ENCODE assay signal across 11 cellular contexts in genomic region chr11:60786811-60787567, GRCh38. TPM values are rescaled to one million over a fixed set of nuclear protein-coding genes. Genes with fewer than 3 reads are reported as not detected.
DNase-seq lines count a peak whose midpoint lies in the region; ATAC-seq and TF ChIP-seq lines count a peak whose summit lies in the region.
"Had no signal": no experiment of that assay in that cellular context is flagged by ENCODE, and none has a peak within 500 bp of the region (broad histone marks: within the 10 kb centered on the region; RNA-seq: fewer than 3 reads in every experiment).

No MANE protein-coding gene starts in this region.

- ATAC-seq in heart left ventricle = peak; percentile 66 to 91 (median 77)
- ATAC-seq in natural killer cell = no peak

- TF ChIP-seq CTCF in heart left ventricle (IDR thresholded peaks at IDR 0.05) (no peak), natural killer cell (IDR thresholded peaks at IDR 0.05) (no peak), endodermal cell (conservative IDR thresholded peaks at IDR 0.05) (no peak)

- peak; percentile 51 for DNase-seq in GM03348 (ENCODE audit: low spot score)
- DNase-seq in SJCRH30 = peak; percentile 49 to 66
- DNase-seq in heart left ventricle = peak; percentile 75 to 90 (median 85)
- peak; percentile 53 for DNase-seq in renal cortical epithelial cell (ENCODE audit: low read depth)
- no peak for DNase-seq in natural killer cell
- DNase-seq in stimulated activated CD4-positive, alpha-beta T cell treated with anti-CD3 and anti-CD28 coated beads, Interleukin-4, amount 100 ng/mL, for 1 hour = no peak
- no peak for DNase-seq in endodermal cell
- no peak for DNase-seq in UCSD-AML1 (lab: John Stamatoyannopoulos, UW; ENCODE audit: unreplicated experiment)
- DNase-seq: NCI-H1417 had no signal

- WGBS in heart left ventricle, 4 donors = 34 to 44% (median 36%) methylated on average over 7 to 15 of the region's 15 CpGs
- WGBS in endodermal cell (ENCODE audit: insufficient coverage in 1 of 2, insufficient read length in 1 of 2), 2 experiments = 88 to 95% methylated on average over 7 to 13 of the region's 15 CpGs

- intact Hi-C loops in heart left ventricle (cut with DNase I) = loop anchor here in 1 of 10 donors (5.0 kb wide), 1 partner anchor 40 kb away; no protein-coding TSS in a partner anchor
- intact Hi-C loops in natural killer cell (cut with micrococcal nuclease) = no loop called here

- H3K27me3 ChIP-seq in SJCRH30 = no peaks in the 10 kb centered on the region
- no peaks in the 10 kb centered on the region for H3K27me3 ChIP-seq in heart left ventricle
- H3K27me3 ChIP-seq in endodermal cell (ENCODE audit: control insufficient read depth, insufficient read depth, low read length, poor library complexity, severe bottlenecking) = no peaks in the 10 kb centered on the region

- H3K9me3 Mint-ChIP-seq in natural killer cell (no peaks in the 10 kb centered on the region), endodermal cell (peaks cover 24% of the 10 kb centered on the region)
- H3K9me3 Mint-ChIP-seq: dendritic cell treated with granulocyte-macrophage colony-stimulating factor and Interleukin-4, amounts not matched to agents 40 ng/mL and 50 ng/mL, for 4 days had no signal

- H3K36me3 Mint-ChIP-seq in natural killer cell = no peaks in the 10 kb centered on the region
- no peaks in the 10 kb centered on the region for H3K36me3 Mint-ChIP-seq in endodermal cell (ENCODE audit: low read depth)

- no peaks in the 10 kb centered on the region for H3K4me1 Mint-ChIP-seq in natural killer cell
- no peaks in the 10 kb centered on the region for H3K4me1 Mint-ChIP-seq in endodermal cell

- H3K4me1 ChIP-seq in SJCRH30 (no peaks in the 10 kb centered on the region), heart left ventricle (peaks cover 0 to 30% (median 10%) of the 10 kb centered on the region in 12 donors), endodermal cell (ENCODE audit: control insufficient read depth, insufficient read depth, low read length) (no peaks in the 10 kb centered on the region)

- no peak overlapping the region for H3K27ac Mint-ChIP-seq in natural killer cell
- H3K27ac Mint-ChIP-seq in endodermal cell = no peak overlapping the region
- H3K27ac Mint-ChIP-seq: dendritic cell treated with granulocyte-macrophage colony-stimulating factor and Interleukin-4, amounts not matched to agents 40 ng/mL and 50 ng/mL, for 4 days had no signal

- H3K4me3 Mint-ChIP-seq in natural killer cell = no peak overlapping the region
- no peak overlapping the region for H3K4me3 Mint-ChIP-seq in endodermal cell
- H3K4me3 Mint-ChIP-seq: dendritic cell treated with granulocyte-macrophage colony-stimulating factor and Interleukin-4, amounts not matched to agents 40 ng/mL and 50 ng/mL, for 4 days had no signal

- no peaks in the 10 kb centered on the region for H3K36me3 ChIP-seq in SJCRH30
- no peaks in the 10 kb centered on the region for H3K36me3 ChIP-seq in heart left ventricle
- no peaks in the 10 kb centered on the region for H3K36me3 ChIP-seq in endodermal cell (ENCODE audit: control insufficient read depth, insufficient read depth, low read length)

- H3K27ac ChIP-seq in SJCRH30 (no peak overlapping the region), heart left ventricle (peak overlapping the region in 5 of 12 donors; percentile 20 to 64 (median 57)), endodermal cell (ENCODE audit: low read depth, low read length) (no peak overlapping the region)
- H3K27ac ChIP-seq: SK-N-MC had no signal

- H3K9me3 ChIP-seq in SJCRH30 (replicated peaks) (no peaks in the 10 kb centered on the region), heart left ventricle (no peaks in the 10 kb centered on the region), endodermal cell (ENCODE audit: control insufficient read depth, low read length) (peaks cover 5% of the 10 kb centered on the region)

- H3K27me3 Mint-ChIP-seq in natural killer cell (ENCODE audit: low read depth in 2 of 2) (no peaks in the 10 kb centered on the region), endodermal cell (ENCODE audit: insufficient read depth) (peaks cover 3% of the 10 kb centered on the region)

- H3K9ac ChIP-seq in endodermal cell (ENCODE audit: extremely low read depth, low read length, poor library complexity, severe bottlenecking) = no peak overlapping the region

- no peak overlapping the region for H3K4me3 ChIP-seq in SJCRH30
- no peak overlapping the region for H3K4me3 ChIP-seq in heart left ventricle
- H3K4me3 ChIP-seq in endodermal cell (ENCODE audit: low read length) = no peak overlapping the region
- H3K4me3 ChIP-seq: SK-N-MC had no signal

- no peak for TF ChIP-seq POLR2A in heart left ventricle (IDR thresholded peaks at IDR 0.05)

RNA-seq across cellular contexts. Expression of gene MS4A10, which starts 1.9 kb away (rescaled TPM):
- not detected in 2 replicates for total RNA-seq in SJCRH30 (2014; rRNA removed; shearing (Covaris generic))
- total RNA-seq in heart left ventricle = not detected
- not detected for polyA plus RNA-seq in heart left ventricle
- total RNA-seq in renal cortical epithelial cell = not detected in 2 replicates
- total RNA-seq in natural killer cell = not detected
- total RNA-seq in endodermal cell = not detected
- not detected for polyA plus RNA-seq in endodermal cell (2013, experiment 1 of 2)
- not detected for polyA plus RNA-seq in endodermal cell (2013, experiment 2 of 2)

RNA-seq across cellular contexts. Expression of gene MS4A15, which starts 30.3 kb away (rescaled TPM):
- total RNA-seq in SJCRH30 (2014; rRNA removed; shearing (Covaris generic)) = not detected in 2 replicates
- not detected for total RNA-seq in heart left ventricle
- not detected for polyA plus RNA-seq in heart left ventricle
- not detected in 2 replicates for total RNA-seq in renal cortical epithelial cell
- total RNA-seq in natural killer cell = not detected
- not detected for total RNA-seq in endodermal cell
- polyA plus RNA-seq in endodermal cell (2013, experiment 1 of 2) = not detected
- not detected for polyA plus RNA-seq in endodermal cell (2013, experiment 2 of 2)

RNA-seq across cellular contexts. Expression of gene CCDC86, which starts 54.9 kb away (rescaled TPM):
- total RNA-seq in SJCRH30 (2014; rRNA removed; shearing (Covaris generic)) = 21.9 and 24.9 TPM in 2 replicates
- total RNA-seq in heart left ventricle = 10 to 100 TPM in 5 of 9 donors, 1 to 10 TPM in 4; 6.0 to 26.7 (median 10.1) TPM
- polyA plus RNA-seq in heart left ventricle = 10 to 100 TPM in 1 of 2 donors, 1 to 10 TPM in 1; 8.1 to 33.3 TPM
- total RNA-seq in renal cortical epithelial cell = 6.4 and 21.2 TPM in 2 replicates
- 10 to 100 TPM; 10.6 to 12.5 (median 10.7) TPM for total RNA-seq in natural killer cell
- total RNA-seq in endodermal cell = 10 to 100 TPM; 22.4 to 27.9 TPM
- 22.9 TPM for polyA plus RNA-seq in endodermal cell (2013, experiment 1 of 2)
- 22.8 TPM for polyA plus RNA-seq in endodermal cell (2013, experiment 2 of 2)

Comparison
In these comparisons a context has a peak if more than half of its experiments do, and no peak if none do; other contexts are left out.
1. DNase-seq: peak in GM03348 (single experiment), SJCRH30 (2 of 2), heart left ventricle (5 of 5) and renal cortical epithelial cell (single experiment); none in natural killer cell (single experiment), stimulated activated CD4-positive, alpha-beta T cell treated with anti-CD3 and anti-CD28 coated beads, Interleukin-4, amount 100 ng/mL, for 1 hour (single experiment), endodermal cell (single experiment) and UCSD-AML1 (single experiment).
2. ATAC-seq: peak in heart left ventricle (4 of 4); none in natural killer cell (0 of 3).